In genomic region chr7:105839271-105839670, GRCh38 we compare ENCODE assay signal across 1 cellular context.
TF ChIP-seq lines count a peak whose summit lies in the region.

No MANE protein-coding gene starts in this region.

TF ChIP-seq in IMR-90, 13 proteins besides CTCF, POLR2A, EP300 and RAD21:
- TF ChIP-seq RCOR1 (IDR thresholded peaks at IDR 0.05; ENCODE audit: insufficient replicate concordance, low read length) (no peak), MAZ (IDR thresholded peaks at IDR 0.05; ENCODE audit: borderline replicate concordance, low read depth, low read length) (no peak), BHLHE40 (IDR thresholded peaks at IDR 0.05; ENCODE audit: low read depth, low read length) (no peak), ELK1 (IDR thresholded peaks at IDR 0.05; ENCODE audit: borderline replicate concordance, low read depth, low read length) (no peak), RFX5 (IDR thresholded peaks at IDR 0.05; ENCODE audit: low read depth, low read length) (no peak)
